Comparison of ENCODE assay signal across 1 cellular context in the genomic region with DNA sequence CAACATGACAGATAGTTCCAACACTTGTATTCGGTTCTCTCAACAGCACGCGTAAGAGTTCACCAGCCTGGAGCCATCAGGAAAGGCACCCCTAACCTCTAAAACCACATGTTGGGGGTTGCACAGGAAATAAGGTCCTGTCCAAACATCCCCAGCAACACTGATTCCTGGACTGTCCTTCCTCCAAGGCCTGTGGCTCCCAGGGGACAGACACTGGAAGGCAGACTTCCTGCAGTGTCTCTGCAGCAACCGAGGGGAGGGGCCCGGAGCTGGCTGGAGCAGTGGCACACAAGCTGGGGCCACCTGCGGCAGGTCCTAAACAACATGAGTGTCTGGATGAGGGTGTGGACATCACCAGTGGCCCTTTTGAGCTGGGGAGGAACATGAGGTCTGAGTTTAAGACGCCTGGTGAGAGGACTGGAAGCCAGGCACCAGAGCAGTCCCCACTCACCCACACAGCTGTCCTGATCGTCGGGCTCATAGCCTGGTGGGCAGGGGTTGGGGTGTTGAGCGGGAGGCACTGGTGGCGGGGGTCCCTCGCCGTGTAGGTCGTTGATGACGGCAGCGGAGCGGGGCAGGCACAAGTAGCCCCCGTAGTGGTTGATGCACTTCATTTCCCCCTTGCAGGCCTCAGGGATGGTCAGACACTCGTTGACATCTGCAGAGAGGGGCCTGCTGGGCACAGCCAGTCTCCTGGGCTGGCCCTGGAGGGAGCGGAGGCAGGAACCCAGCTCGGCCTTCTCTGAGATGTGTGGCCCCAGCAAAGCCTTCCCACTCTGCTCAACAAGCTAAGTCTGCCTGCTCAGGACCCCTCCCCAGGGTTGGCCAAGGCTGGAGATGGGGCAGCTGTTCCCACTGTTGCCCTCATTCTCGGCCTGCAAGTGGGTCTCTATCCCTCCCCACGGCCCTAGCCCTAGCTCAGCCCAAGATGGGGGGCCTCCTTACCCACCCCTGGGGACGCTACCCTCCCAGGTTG.
TF ChIP-seq lines count a peak whose summit lies in the region.

No MANE protein-coding gene starts in this region.

TF ChIP-seq in SK-N-SH, 30 proteins besides CTCF, POLR2A, EP300 and RAD21 (continued from another document):
- TF ChIP-seq IRF3 (IDR thresholded peaks at IDR 0.05; ENCODE audit: low read depth, low read length) (no peak), FOSL2 (IDR thresholded peaks at IDR 0.05; ENCODE audit: borderline replicate concordance, low read depth) (no peak), TAF1 (IDR thresholded peaks at IDR 0.05; ENCODE audit: borderline replicate concordance, low read depth, low read length) (no peak), RFX5 (IDR thresholded peaks at IDR 0.05; ENCODE audit: low read length) (no peak), FOXJ3 (CRISPR knock-in tag; IDR thresholded peaks at IDR 0.05) (no peak), TCF12 (IDR thresholded peaks at IDR 0.05) (no peak), CHD2 (IDR thresholded peaks at IDR 0.05; ENCODE audit: low read length, partially characterized antibody) (no peak)
